Comparison of ENCODE assay signal across 23 cellular contexts in the genomic region with DNA sequence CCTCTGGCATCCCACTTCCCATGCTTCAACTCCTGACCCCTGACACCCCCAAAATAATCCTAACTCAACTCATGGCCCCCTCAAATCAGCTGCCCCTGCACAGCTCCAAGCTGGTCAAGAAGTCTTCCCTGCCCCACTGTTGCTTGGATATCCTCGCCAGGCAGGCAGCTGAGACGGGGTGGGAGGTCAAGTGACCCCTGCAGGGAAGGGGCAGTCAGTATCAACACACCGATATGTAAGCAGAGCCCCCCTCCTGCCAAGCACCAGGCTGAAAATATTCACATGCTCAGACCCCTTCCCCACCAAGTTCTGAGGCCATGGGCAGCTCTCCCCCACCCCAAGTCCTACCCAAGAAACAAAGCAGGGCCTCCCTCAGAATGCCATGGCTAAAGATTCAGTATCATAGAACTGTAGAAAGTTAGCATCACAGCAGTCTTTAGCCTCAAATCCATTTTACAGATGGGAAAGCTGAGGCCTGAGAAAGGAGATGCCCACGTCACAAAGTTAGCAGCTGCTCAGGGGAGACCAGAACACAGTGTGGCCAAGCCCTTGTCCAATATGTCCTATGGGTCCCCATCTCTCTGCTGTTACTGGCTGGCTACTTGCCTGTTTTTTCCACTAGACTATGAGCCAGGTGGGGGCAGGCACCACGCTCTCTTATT.
DNase-seq lines count a peak whose midpoint lies in the region; ATAC-seq, FAIRE-seq and TF ChIP-seq lines count a peak whose summit lies in the region.
"Had no signal": no experiment of that assay in that cellular context is flagged by ENCODE, and none has a peak within 500 bp of the region (broad histone marks: within the 10 kb centered on the region; RNA-seq: fewer than 3 reads in every experiment).

No MANE protein-coding gene starts in this region.

- H2BK12ac ChIP-seq in trophoblast cell (ENCODE audit: low read length): peak overlapping the region; percentile 34

- H3K9me3 ChIP-seq in Caco-2 (no peaks in the 10 kb centered on the region), Panc1 (ENCODE audit: control insufficient read depth, insufficient read depth, low read depth, low read length) (no peaks in the 10 kb centered on the region), hepatocyte (ENCODE audit: low read depth) (no peaks in the 10 kb centered on the region), trophoblast cell (ENCODE audit: insufficient read depth, low read depth, low read length) (peaks cover 6% of the 10 kb centered on the region)

- H3K4me1 Mint-ChIP-seq in Caco-2 (ENCODE audit: low read depth, unreplicated experiment): peaks cover 11% of the 10 kb centered on the region

- no peak overlapping the region for H2BK5ac ChIP-seq in trophoblast cell (ENCODE audit: low read depth, low read length, poor library complexity)

- in situ Hi-C loops in Panc1 (cut with HindIII; ENCODE audit: low pct_unique_long_range_greater_than_20kb, low sequenced_read_pairs): no loop called here

- CTCF ChIA-PET in Caco-2 (lab: Charles Lee) (no interaction called here), Panc1 (lab: Charles Lee) (no interaction called here)

- no peaks in the 10 kb centered on the region for H3K9me2 ChIP-seq in hepatocyte (replicated peaks; ENCODE audit: insufficient read depth)

- no peak overlapping the region for H3K18ac ChIP-seq in trophoblast cell (ENCODE audit: low read length)

- H3K4me1 ChIP-seq in Caco-2 (peaks cover 14% of the 10 kb centered on the region), Panc1 (ENCODE audit: control insufficient read depth, insufficient read depth, low read length) (peaks cover 9% of the 10 kb centered on the region), hepatocyte (ENCODE audit: insufficient read depth) (peaks cover 19% of the 10 kb centered on the region), trophoblast cell (ENCODE audit: control insufficient read depth in 1 of 2, insufficient read depth in 2 of 2, low read length in 2 of 2) (peaks cover 32 to 38% of the 10 kb centered on the region in 2 experiments)

- H3K4me3 Mint-ChIP-seq in Caco-2 (ENCODE audit: unreplicated experiment): no peak overlapping the region
- H3K4me3 Mint-ChIP-seq: activated T-cell treated with anti-CD3 and anti-CD28 coated beads, Interleukin-2, amount 50 U/mL, for 24 hours; H9 had no signal

- no peak overlapping the region for H4K12ac ChIP-seq in trophoblast cell (ENCODE audit: low read depth, low read length)

- DNase-seq in Caco-2 (no peak), Panc1 (ENCODE audit: low read depth, low spot score) (no peak), hepatocyte (ENCODE audit: low spot score) (no peak), trophoblast cell (no peak), NCI-H1694 (lab: John Stamatoyannopoulos, UW) (no peak), NCI-H345 (lab: John Stamatoyannopoulos, UW) (no peak), GM12892 (ENCODE audit: insufficient read length) (no peak)
- DNase-seq: activated naive CD4-positive, alpha-beta T cell treated with anti-CD3 and anti-CD28 coated beads, Interleukin-2, amount 50 U/mL, for 16 hours; activated T-cell treated with anti-CD3 and anti-CD28 coated beads, Interleukin-2, amount 50 U/mL, for 24 hours; anterior cingulate cortex; caudate nucleus; CD4-positive, alpha-beta memory T cell; H9; Kasumi-1; naive B cell; NCI-H1048; NCI-H187 treated with DMSO at 0.1 percent for 48 hours; NCI-H748 treated with DMSO at 0.1 percent for 48 hours; SW 1271 had no signal

- intact Hi-C loops in Caco-2 (cut with micrococcal nuclease; ENCODE audit: unreplicated experiment) (no loop called here), Panc1 (cut with micrococcal nuclease; ENCODE audit: unreplicated experiment) (no loop called here)

- POLR2A ChIA-PET in Caco-2 (lab: Charles Lee): no interaction called here
- POLR2A ChIA-PET in Panc1 (lab: Charles Lee): no interaction called here

- TF ChIP-seq CTCF in Caco-2 (IDR thresholded peaks at IDR 0.05; ENCODE audit: insufficient read depth in 1 of 2, low read depth in 1 of 2, low read length in 1 of 2, severe bottlenecking in 1 of 2, unreplicated experiment in 1 of 2) (no peak), Panc1 (IDR thresholded peaks at IDR 0.05) (no peak), hepatocyte (IDR thresholded peaks at IDR 0.05; ENCODE audit: poor library complexity) (no peak)

- H3K27ac ChIP-seq in Panc1 (ENCODE audit: low read length) (peak overlapping the region; percentile 60), hepatocyte (no peak overlapping the region), trophoblast cell (ENCODE audit: low read depth, low read length) (no peak overlapping the region)
- H3K27ac ChIP-seq: foreskin keratinocyte had no signal

- H2BK120ac ChIP-seq in trophoblast cell (ENCODE audit: insufficient read depth, low read length, poor library complexity): peak overlapping the region; percentile 5

- H3K14ac ChIP-seq in trophoblast cell (ENCODE audit: low read length): peak overlapping the region; percentile 10

- peak overlapping the region; percentile 28 for H4K91ac ChIP-seq in trophoblast cell (ENCODE audit: low read depth, low read length)

- no peaks in the 10 kb centered on the region for H4K20me1 ChIP-seq in hepatocyte (ENCODE audit: insufficient read depth, poor library complexity, severe bottlenecking)

- H3K9me3 Mint-ChIP-seq in Caco-2 (ENCODE audit: unreplicated experiment): no peaks in the 10 kb centered on the region
- H3K9me3 Mint-ChIP-seq: H9, naive B cell had no signal

- H2AFZ ChIP-seq in hepatocyte: no peak overlapping the region
- H2AFZ ChIP-seq in trophoblast cell (ENCODE audit: insufficient read depth, low read length, poor library complexity): no peak overlapping the region
- H2AFZ ChIP-seq: parathyroid adenoma had no signal

- peaks cover 38% of the 10 kb centered on the region for H3K79me1 ChIP-seq in trophoblast cell (ENCODE audit: low read length)

- no peak for ATAC-seq in Panc1
- ATAC-seq: foreskin keratinocyte had no signal

- peak overlapping the region; percentile 12 for H2AK5ac ChIP-seq in trophoblast cell (ENCODE audit: low read length)

- BruUV-seq in Caco-2 (replicated peaks; lab: Mats Ljungman, UMichigan) (no TSS peak), Panc1 (replicated peaks; lab: Mats Ljungman, UMichigan) (no TSS peak)

- no peak overlapping the region for H3K4ac ChIP-seq in trophoblast cell (ENCODE audit: low read depth, low read length)

- H3K4me3 ChIP-seq in Caco-2 (ENCODE audit: low read depth, low read length) (no peak overlapping the region), Panc1 (ENCODE audit: low read depth in 2 of 2, low read length in 2 of 2) (no peak overlapping the region), hepatocyte (no peak overlapping the region), trophoblast cell (ENCODE audit: low read depth, low read length) (no peak overlapping the region)

- H3K27me3 Mint-ChIP-seq in Caco-2 (ENCODE audit: insufficient read depth, unreplicated experiment): no peaks in the 10 kb centered on the region
- H3K27me3 Mint-ChIP-seq: CD4-positive, alpha-beta memory T cell had no signal

- H4K8ac ChIP-seq in trophoblast cell (ENCODE audit: low read depth, low read length): no peak overlapping the region

- TF ChIP-seq POLR2A in GM12892 (IDR thresholded peaks at IDR 0.05; ENCODE audit: low read depth, low read length): no peak

- 0 out of 2 replicates have a peak, but pooled peaks cover 2% of the 10 kb centered on the region for H3K36me3 ChIP-seq in Caco-2 (ENCODE audit: control insufficient read depth, insufficient read depth, low read length)
- no peaks in the 10 kb centered on the region for H3K36me3 ChIP-seq in Panc1 (ENCODE audit: control insufficient read depth, insufficient read depth, low read length)
- no peaks in the 10 kb centered on the region for H3K36me3 ChIP-seq in hepatocyte (replicated peaks; ENCODE audit: insufficient read depth, low read depth)
- no peaks in the 10 kb centered on the region for H3K36me3 ChIP-seq in trophoblast cell (ENCODE audit: control insufficient read depth in 1 of 2, insufficient read depth in 2 of 2, low read length in 2 of 2)

- H3K27me3 ChIP-seq in Caco-2 (replicated peaks; ENCODE audit: control insufficient read depth, insufficient read depth, low read length): no peaks in the 10 kb centered on the region
- no peaks in the 10 kb centered on the region for H3K27me3 ChIP-seq in Panc1 (ENCODE audit: control insufficient read depth, insufficient read depth, low read length)
- no peaks in the 10 kb centered on the region for H3K27me3 ChIP-seq in hepatocyte
- no peaks in the 10 kb centered on the region for H3K27me3 ChIP-seq in trophoblast cell (ENCODE audit: insufficient read depth, low read length)
- H3K27me3 ChIP-seq: foreskin keratinocyte had no signal

- H3K27ac Mint-ChIP-seq in Caco-2 (ENCODE audit: unreplicated experiment): peak overlapping the region; percentile 85
- H3K27ac Mint-ChIP-seq: activated T-cell treated with anti-CD3 and anti-CD28 coated beads, Interleukin-2, amount 50 U/mL, for 24 hours; CD4-positive, alpha-beta memory T cell had no signal

- no peak overlapping the region for H3K9ac ChIP-seq in trophoblast cell (ENCODE audit: low read length)
- H3K9ac ChIP-seq: parathyroid adenoma had no signal

- peaks cover 6% of the 10 kb centered on the region for H3K36me3 Mint-ChIP-seq in Caco-2 (ENCODE audit: insufficient read depth, unreplicated experiment)
- H3K36me3 Mint-ChIP-seq: CD4-positive, alpha-beta memory T cell; naive B cell had no signal

- peak overlapping the region; percentile 41 for H3K4me2 ChIP-seq in hepatocyte
- H3K4me2 ChIP-seq in trophoblast cell (ENCODE audit: low read length): peak overlapping the region; percentile 35

- H3K79me2 ChIP-seq in hepatocyte: no peaks in the 10 kb centered on the region
- H3K79me2 ChIP-seq in trophoblast cell (ENCODE audit: control insufficient read depth, insufficient read depth, low read length, poor library complexity): peaks cover 6% of the 10 kb centered on the region
- H3K79me2 ChIP-seq: parathyroid adenoma had no signal

- no peak for FAIRE-seq in GM12892 (lab: Jason Lieb, UNC)
- FAIRE-seq: G401.6, keratinocyte had no signal

- WGBS in hepatocyte (ENCODE audit: low lambda C conversion rate, missing lambda C conversion rate): 75% methylated on average over 5 of the region's 5 CpGs
- WGBS in trophoblast cell (ENCODE audit: extremely low coverage, insufficient coverage, insufficient read length): no CpG with 5 or more reads among the region's 5 CpGs

- H3K23ac ChIP-seq in trophoblast cell (ENCODE audit: low read length): no peak overlapping the region
